ENCODE assay signal across 23 cellular contexts in the genomic region with DNA sequence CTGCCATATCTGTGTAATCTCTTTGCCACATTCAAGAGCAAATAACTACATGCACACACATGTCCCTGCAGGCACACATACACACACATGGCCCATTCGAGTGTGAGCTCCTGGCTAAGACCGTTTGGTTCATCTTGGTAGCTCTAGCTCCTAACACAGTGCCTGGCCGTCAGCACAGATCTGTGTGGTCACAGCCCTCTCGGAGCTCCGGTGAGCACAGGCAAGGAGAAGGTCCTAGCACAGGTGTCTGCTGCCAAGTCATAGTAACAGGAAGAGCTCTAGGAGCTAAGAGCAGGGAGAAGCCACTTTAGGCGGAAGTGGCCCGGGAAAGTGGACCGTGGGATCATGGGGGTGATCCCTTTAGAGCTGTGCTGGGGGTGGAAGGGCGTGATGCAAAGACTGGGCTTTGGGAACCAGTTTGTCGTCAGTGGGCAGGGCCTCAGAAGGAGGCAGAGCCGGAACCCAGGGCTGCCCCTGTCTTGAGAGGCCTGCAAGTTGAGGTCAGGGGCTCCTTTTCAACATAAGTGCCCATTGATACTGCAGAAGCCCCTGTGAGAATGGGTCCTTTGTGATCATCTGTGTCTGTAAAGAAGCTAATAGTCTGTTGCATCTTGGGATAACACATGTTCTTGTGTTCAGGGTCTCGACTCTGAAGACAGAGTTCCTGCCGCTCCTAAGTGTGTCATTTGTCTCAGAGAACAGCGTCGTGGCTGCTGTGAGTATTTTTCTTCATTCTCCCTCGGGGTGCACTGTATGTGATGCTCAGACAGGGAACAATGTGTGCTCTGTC. TPM values are rescaled to one million over a fixed set of nuclear protein-coding genes. Genes with fewer than 3 reads are reported as not detected.
DNase-seq lines count a peak whose midpoint lies in the region; ATAC-seq, FAIRE-seq and TF ChIP-seq lines count a peak whose summit lies in the region.
"Had no signal": no experiment of that assay in that cellular context is flagged by ENCODE, and none has a peak within 500 bp of the region (broad histone marks: within the 10 kb centered on the region; RNA-seq: fewer than 3 reads in every experiment).

No MANE protein-coding gene starts in this region.

- H3K27ac ChIP-seq in angular gyrus (ENCODE audit: low read depth, low read length), result peak overlapping the region; percentile 69
- H3K27ac ChIP-seq in right cardiac atrium (ENCODE audit: low read length), result peak overlapping the region; percentile 26
- peak overlapping the region in 3 of 4 donors; percentile 23 to 53 (median 36) for H3K27ac ChIP-seq in sigmoid colon
- H3K27ac ChIP-seq: parathyroid adenoma had no signal

- H3K9me3 ChIP-seq in right cardiac atrium (ENCODE audit: control insufficient read depth, low read length), result no peaks in the 10 kb centered on the region
- H3K9me3 ChIP-seq in sigmoid colon, result no peaks in the 10 kb centered on the region

- TF ChIP-seq POLR2A in sigmoid colon (IDR thresholded peaks at IDR 0.05), result no peak

- DNase-seq in activated CD8-positive, alpha-beta memory T cell treated with anti-CD3 and anti-CD28 coated beads, Interleukin-2, amount 50 U/mL, for 48 hours, result peak; percentile 30
- no peak for DNase-seq in activated CD8-positive, alpha-beta memory T cell treated with anti-CD3 and anti-CD28 coated beads, Interleukin-2, amount 50 U/mL, for 4 hours
- DNase-seq in right cardiac atrium, result no peak
- DNase-seq in sigmoid colon, result peak; percentile 77
- DNase-seq in HuH-7 (ENCODE audit: low spot score), result no peak
- DNase-seq in urothelium cell line (ENCODE audit: low spot score), result no peak
- DNase-seq in NCI-H2196 treated with DMSO at 0.1 percent for 48 hours (lab: John Stamatoyannopoulos, UW; ENCODE audit: unreplicated experiment), result no peak
- DNase-seq: 8988T; activated CD4-positive, alpha-beta memory T cell treated with anti-CD3 and anti-CD28 coated beads for 36 hours; activated T-cell treated with anti-CD3 and anti-CD28 coated beads, Interleukin-2, amount 50 U/mL, for 72 hours; effector CD8-positive, alpha-beta T cell; GDM1; naive thymus-derived CD8-positive, alpha-beta T cell; NCI-H1105 treated with DMSO at 0.1 percent for 48 hours; NCI-H526 treated with DMSO at 0.1 percent for 48 hours; stimulated activated CD4-positive, alpha-beta T cell treated with anti-CD3 and anti-CD28 coated beads, Interleukin-2, amount 100 ng/mL, for 48 hours; stimulated activated naive CD8-positive, alpha-beta T cell treated with anti-CD3 and anti-CD28 coated beads, Interleukin-15, amount 100 ng/mL, for 72 hours; T-helper 1 cell had no signal

- H3K4me1 ChIP-seq in right cardiac atrium (ENCODE audit: control insufficient read depth, insufficient read depth, low read length), result no peaks in the 10 kb centered on the region
- H3K4me1 ChIP-seq in sigmoid colon, result no peaks in the 10 kb centered on the region
- H3K4me1 ChIP-seq: parathyroid adenoma had no signal

- no peak for TF ChIP-seq CTCF in sigmoid colon (IDR thresholded peaks at IDR 0.05)

- H3K27me3 ChIP-seq in right cardiac atrium (ENCODE audit: control insufficient read depth, insufficient read depth), result no peaks in the 10 kb centered on the region
- H3K27me3 ChIP-seq in sigmoid colon, result no peaks in the 10 kb centered on the region

- no peak for TF ChIP-seq EP300 in sigmoid colon (IDR thresholded peaks at IDR 0.05)

- peak; percentile 36 to 53 for ATAC-seq in right cardiac atrium
- ATAC-seq: activated T-cell treated with anti-CD3 and anti-CD28 coated beads, Interleukin-2, amount 50 U/mL, for 72 hours; naive thymus-derived CD8-positive, alpha-beta T cell; stimulated activated naive CD8-positive, alpha-beta T cell treated with anti-CD3 and anti-CD28 coated beads, Interleukin-15, amount 100 ng/mL, for 72 hours had no signal

- H3K4me3 ChIP-seq in right cardiac atrium (ENCODE audit: low read length) (no peak overlapping the region), sigmoid colon (no peak overlapping the region)
- H3K4me3 ChIP-seq: skin epidermis had no signal

- FAIRE-seq in urothelium cell line (lab: Jason Lieb, UNC), result no peak
- FAIRE-seq: bronchial epithelial cell, H54 had no signal

- peaks cover 45 to 98% (median 61%) of the 10 kb centered on the region in 4 donors for H3K36me3 ChIP-seq in sigmoid colon

- intact Hi-C loops in right cardiac atrium (cut with DNase I), result no loop called here
- intact Hi-C loops in sigmoid colon (cut with DNase I), result no loop called here

- WGBS in right cardiac atrium, result 88% methylated on average over 16 of the region's 16 CpGs
- WGBS in sigmoid colon, 2 donors, result 93 to 94% methylated on average over 16 of the region's 16 CpGs

RNA-seq across cellular contexts. Expression of gene ARPC1B, which starts 16.6 kb away (rescaled TPM):
- 10 to 100 TPM; 35.5 to 65.1 (median 56.6) TPM for total RNA-seq in right cardiac atrium
- 52.9 TPM for polyA plus RNA-seq in right cardiac atrium
- total RNA-seq in sigmoid colon, result 100 to 1,000 TPM in 2 of 4 donors, 10 to 100 TPM in 2; 70.3 to 136 (median 105) TPM
- polyA plus RNA-seq in sigmoid colon, result 100 to 1,000 TPM; 229 to 390 (median 313) TPM

RNA-seq across cellular contexts. Expression of gene ARPC1A, which starts 32.2 kb away (rescaled TPM):
- total RNA-seq in right cardiac atrium (100 to 1,000 TPM; 106 to 126 (median 121) TPM), sigmoid colon (100 to 1,000 TPM in 2 of 4 donors, 10 to 100 TPM in 2; 94.6 to 131 (median 111) TPM)
- polyA plus RNA-seq in right cardiac atrium (148 TPM), sigmoid colon (100 to 1,000 TPM; 181 to 396 (median 263) TPM)

RNA-seq across cellular contexts. Expression of gene PDAP1, which starts 50.5 kb away (rescaled TPM):
- total RNA-seq in right cardiac atrium (10 to 100 TPM; 85.9 to 95.9 (median 90.1) TPM), sigmoid colon (10 to 100 TPM; 84.5 to 89.5 (median 85.1) TPM)
- polyA plus RNA-seq in right cardiac atrium (167 TPM), sigmoid colon (100 to 1,000 TPM; 145 to 194 (median 163) TPM)

RNA-seq across cellular contexts. Expression of gene BUD31, which starts 50.9 kb away (rescaled TPM):
- total RNA-seq in right cardiac atrium (10 to 100 TPM; 37.8 to 53.6 (median 44.0) TPM), sigmoid colon (10 to 100 TPM; 44.6 to 89.8 (median 69.3) TPM)
- polyA plus RNA-seq in right cardiac atrium (65.1 TPM), sigmoid colon (100 to 1,000 TPM; 118 to 141 (median 119) TPM)

Comparison
In these comparisons a context has a peak if more than half of its experiments do, and no peak if none do; other contexts are left out.
1. DNase-seq: peak in activated CD8-positive, alpha-beta memory T cell treated with anti-CD3 and anti-CD28 coated beads, Interleukin-2, amount 50 U/mL, for 48 hours (single experiment) and sigmoid colon (single experiment); none in activated CD8-positive, alpha-beta memory T cell treated with anti-CD3 and anti-CD28 coated beads, Interleukin-2, amount 50 U/mL, for 4 hours (single experiment), right cardiac atrium (0 of 3), HuH-7 (single experiment), urothelium cell line (single experiment) and NCI-H2196 treated with DMSO at 0.1 percent for 48 hours (single experiment).
2. Peak in every context shown above with its lines, with median percentiles within 50 percentile points of each other: H3K27ac ChIP-seq.